ENCODE assay signal across 9 cellular contexts in genomic region chr15:77659350-77660321, GRCh38. TPM values are rescaled to one million over a fixed set of nuclear protein-coding genes. Genes with fewer than 3 reads are reported as not detected.
A peak's percentile ranks its signal among the peaks of the same experiment; 100 is the strongest.
DNase-seq lines count a peak whose midpoint lies in the region; ATAC-seq and TF ChIP-seq lines count a peak whose summit lies in the region.
"Had no signal": no experiment of that assay in that cellular context is flagged by ENCODE, and none has a peak within 500 bp of the region (broad histone marks: within the 10 kb centered on the region; RNA-seq: fewer than 3 reads in every experiment).

No MANE protein-coding gene starts in this region.

- H3K36me3 ChIP-seq in IMR-90 (ENCODE audit: control insufficient read depth, insufficient read depth, low read length) (no peaks in the 10 kb centered on the region), SJCRH30 (no peaks in the 10 kb centered on the region), prostate gland (no peaks in the 10 kb centered on the region)
- H3K36me3 ChIP-seq in naive thymus-derived CD4-positive, alpha-beta T cell (ENCODE audit: control insufficient read depth in 2 of 3, insufficient read depth in 3 of 3, low read length in 3 of 3), result no peaks in the 10 kb centered on the region

- H2AFZ ChIP-seq in IMR-90 (replicated peaks; ENCODE audit: low read length, poor library complexity), result no peak overlapping the region

- no peak overlapping the region for H3K4me2 ChIP-seq in IMR-90 (ENCODE audit: low read depth, low read length)

- no peak overlapping the region for H3K56ac ChIP-seq in IMR-90 (ENCODE audit: extremely low read depth, insufficient read depth, low read length)

- no peaks in the 10 kb centered on the region for H3K9me3 ChIP-seq in IMR-90 (ENCODE audit: control insufficient read depth, insufficient read depth, low read length)
- no peaks in the 10 kb centered on the region for H3K9me3 ChIP-seq in SJCRH30 (replicated peaks)
- H3K9me3 ChIP-seq in prostate gland, result no peaks in the 10 kb centered on the region
- H3K9me3 ChIP-seq in naive thymus-derived CD4-positive, alpha-beta T cell (ENCODE audit: control insufficient read depth in 2 of 3, low read length in 3 of 3), result no peaks in the 10 kb centered on the region

- POLR2A ChIA-PET in IMR-90 (lab: Charles Lee; ENCODE audit: unreplicated experiment), result no interaction called here
- POLR2A ChIA-PET in naive thymus-derived CD4-positive, alpha-beta T cell (lab: Charles Lee), result no interaction called here

- no CpG with 5 or more reads among the region's 12 CpGs for WGBS in IMR-90 (ENCODE audit: extremely low coverage in 2 of 2, insufficient read length in 1 of 2), 2 experiments
- 51% methylated on average over 12 of the region's 12 CpGs for WGBS in prostate gland

- no peak overlapping the region for H3K4me3 Mint-ChIP-seq in naive thymus-derived CD4-positive, alpha-beta T cell
- H3K4me3 Mint-ChIP-seq: stimulated activated effector memory CD8-positive, alpha-beta T cell treated with anti-CD3 and anti-CD28 coated beads, Interleukin-12 subunit alpha, Interleukin-12 subunit beta, amount 100 ng/mL, for 72 hours had no signal

- no peak overlapping the region for H3K9ac ChIP-seq in IMR-90 (ENCODE audit: low read depth, low read length)

- no peak overlapping the region for H3K4me3 ChIP-seq in IMR-90 (ENCODE audit: insufficient read depth, low read depth, low read length)
- H3K4me3 ChIP-seq in SJCRH30, result no peak overlapping the region
- H3K4me3 ChIP-seq in prostate gland, result no peak overlapping the region
- no peak overlapping the region for H3K4me3 ChIP-seq in naive thymus-derived CD4-positive, alpha-beta T cell (ENCODE audit: low read length)

- ATAC-seq in IMR-90 (ENCODE audit: low read depth), result peak; percentile 79
- ATAC-seq in naive thymus-derived CD4-positive, alpha-beta T cell, result no peak
- ATAC-seq: stimulated activated effector memory CD8-positive, alpha-beta T cell treated with anti-CD3 and anti-CD28 coated beads, Interleukin-12 subunit alpha, Interleukin-12 subunit beta, amount 100 ng/mL, for 72 hours had no signal

- H3K4ac ChIP-seq in IMR-90 (ENCODE audit: low read depth, low read length), result no peak overlapping the region

- TF ChIP-seq CTCF in IMR-90 (conservative IDR thresholded peaks at IDR 0.05; ENCODE audit: low read depth, low read length), result peak; percentile 32
- peak in 1 of 4 experiments; percentile 40 for TF ChIP-seq CTCF in prostate gland (IDR thresholded peaks at IDR 0.05)

- no peak overlapping the region for H2BK15ac ChIP-seq in IMR-90 (ENCODE audit: low read depth, low read length)

- CTCF ChIA-PET in IMR-90 (lab: Yijun Ruan, JAX), result no interaction called here
- CTCF ChIA-PET in naive thymus-derived CD4-positive, alpha-beta T cell (lab: Charles Lee), result interaction anchor here (0.5 kb wide), 1 partner anchor 861 kb away, joined by 3 read pairs; no protein-coding TSS in a partner anchor

- no peaks in the 10 kb centered on the region for H3K79me1 ChIP-seq in IMR-90 (ENCODE audit: low read depth in 1 of 2, low read length in 2 of 2)

- in situ Hi-C loops in IMR-90 (cut with MboI; ENCODE audit: low sequenced_read_pairs), result no loop called here

- no TSS peak for BruUV-seq in IMR-90 (replicated peaks; lab: Mats Ljungman, UMichigan)

- intact Hi-C loops in IMR-90 (cut with micrococcal nuclease) (no loop called here), prostate gland (cut with DNase I) (loop anchor here (5.0 kb wide), 1 partner anchor 163 kb away; no protein-coding TSS in a partner anchor)
- intact Hi-C loops in naive thymus-derived CD4-positive, alpha-beta T cell (cut with micrococcal nuclease), result no loop called here

- no peaks in the 10 kb centered on the region for H3K36me3 Mint-ChIP-seq in naive thymus-derived CD4-positive, alpha-beta T cell
- H3K36me3 Mint-ChIP-seq: stimulated activated effector memory CD8-positive, alpha-beta T cell treated with anti-CD3 and anti-CD28 coated beads, Interleukin-12 subunit alpha, Interleukin-12 subunit beta, amount 100 ng/mL, for 72 hours had no signal

- peaks cover 13 to 31% (median 19%) of the 10 kb centered on the region in 5 donors for H3K27me3 Mint-ChIP-seq in naive thymus-derived CD4-positive, alpha-beta T cell

- H3K14ac ChIP-seq in IMR-90 (replicated peaks; ENCODE audit: low read depth, low read length), result no peak overlapping the region

- no peak overlapping the region for H2BK5ac ChIP-seq in IMR-90 (ENCODE audit: low read depth, low read length, poor library complexity, severe bottlenecking)

- dilution Hi-C loops in IMR-90 (cut with HindIII; ENCODE audit: low sequenced_read_pairs, unreplicated experiment), result no loop called here

- H3K18ac ChIP-seq in IMR-90 (ENCODE audit: low read depth, low read length), result no peak overlapping the region

- H4K8ac ChIP-seq in IMR-90 (ENCODE audit: low read depth in 2 of 2, low read length in 2 of 2), result no peak overlapping the region

- H3K4me1 ChIP-seq in IMR-90 (ENCODE audit: control insufficient read depth, insufficient read depth, low read length) (no peaks in the 10 kb centered on the region), SJCRH30 (no peaks in the 10 kb centered on the region), prostate gland (replicated peaks) (no peaks in the 10 kb centered on the region)
- H3K4me1 ChIP-seq in naive thymus-derived CD4-positive, alpha-beta T cell (ENCODE audit: control insufficient read depth in 2 of 2, insufficient read depth in 2 of 2, low read length in 2 of 2), result no peaks in the 10 kb centered on the region

- H3K27ac Mint-ChIP-seq in naive thymus-derived CD4-positive, alpha-beta T cell, result no peak overlapping the region
- H3K27ac Mint-ChIP-seq: stimulated activated effector memory CD8-positive, alpha-beta T cell treated with anti-CD3 and anti-CD28 coated beads, Interleukin-12 subunit alpha, Interleukin-12 subunit beta, amount 100 ng/mL, for 72 hours had no signal

- H3K9me1 ChIP-seq in IMR-90 (ENCODE audit: insufficient read depth, low read length), result no peaks in the 10 kb centered on the region; the same call in 1 of the 2 replicates

- H3K4me1 Mint-ChIP-seq in naive thymus-derived CD4-positive, alpha-beta T cell, result no peaks in the 10 kb centered on the region

- H4K91ac ChIP-seq in IMR-90 (ENCODE audit: insufficient read depth, low read depth, low read length), result no peak overlapping the region

- no peak for TF ChIP-seq RAD21 in IMR-90 (IDR thresholded peaks at IDR 0.05; ENCODE audit: low read length)

- no peak overlapping the region for H2BK120ac ChIP-seq in IMR-90 (ENCODE audit: low read depth, low read length)

- DNase-seq in NCI-H510A treated with DMSO at 0.1 percent for 48 hours (lab: John Stamatoyannopoulos, UW) (peak; percentile 2), NCI-H510A (lab: John Stamatoyannopoulos, UW) (no peak), IMR-90 (peak; percentile 25), SJCRH30 (peak; percentile 70 to 71), fibroblast of gingiva (ENCODE audit: low read depth) (peak; percentile 17), prostate gland (ENCODE audit: low spot score) (peak; percentile 19), amniotic stem cell (lab: John Stamatoyannopoulos, UW) (no peak)
- DNase-seq in naive thymus-derived CD4-positive, alpha-beta T cell, result no peak

- no peak overlapping the region for H3K23ac ChIP-seq in IMR-90 (ENCODE audit: low read depth, low read length)

- TF ChIP-seq POLR2A in IMR-90 (IDR thresholded peaks at IDR 0.05; ENCODE audit: low read depth, low read length) (no peak), prostate gland (IDR thresholded peaks at IDR 0.05) (no peak)

- H2AK5ac ChIP-seq in IMR-90 (ENCODE audit: low read depth, low read length), result no peak overlapping the region

- H3K27ac ChIP-seq in IMR-90 (ENCODE audit: insufficient read depth, low read length), result no peak overlapping the region
- H3K27ac ChIP-seq in SJCRH30, result no peak overlapping the region
- H3K27ac ChIP-seq in prostate gland, result no peak overlapping the region
- H3K27ac ChIP-seq in naive thymus-derived CD4-positive, alpha-beta T cell (ENCODE audit: low read depth, low read length), result no peak overlapping the region

- H2AK9ac ChIP-seq in IMR-90 (replicated peaks; ENCODE audit: low read depth, low read length, poor library complexity), result no peak overlapping the region

- no peak overlapping the region for H2BK20ac ChIP-seq in IMR-90 (ENCODE audit: low read depth, low read length)

- H3K27me3 ChIP-seq in IMR-90 (ENCODE audit: control insufficient read depth, insufficient read depth, low read length) (peaks cover 72% of the 10 kb centered on the region), SJCRH30 (peaks cover 4% of the 10 kb centered on the region; the same call in 1 of the 2 replicates), prostate gland (replicated peaks; ENCODE audit: insufficient read depth) (no peaks in the 10 kb centered on the region)
- H3K27me3 ChIP-seq in naive thymus-derived CD4-positive, alpha-beta T cell (ENCODE audit: control insufficient read depth in 2 of 2, insufficient read depth in 2 of 2, low read length in 2 of 2), result no peaks in the 10 kb centered on the region

- H3K9me3 Mint-ChIP-seq in naive thymus-derived CD4-positive, alpha-beta T cell, result peaks cover 0 to 2% (median 0%) of the 10 kb centered on the region in 11 donors
- H3K9me3 Mint-ChIP-seq: stimulated activated effector memory CD8-positive, alpha-beta T cell treated with anti-CD3 and anti-CD28 coated beads, Interleukin-12 subunit alpha, Interleukin-12 subunit beta, amount 100 ng/mL, for 72 hours had no signal

- no peak overlapping the region for H4K5ac ChIP-seq in IMR-90 (ENCODE audit: low read depth, low read length)

- H4K20me1 ChIP-seq in IMR-90 (ENCODE audit: insufficient read depth, low read length), result no peaks in the 10 kb centered on the region

TF ChIP-seq in IMR-90, 13 proteins besides CTCF, POLR2A, EP300 and RAD21:
- TF ChIP-seq CHD1 (IDR thresholded peaks at IDR 0.05; ENCODE audit: low read depth, low read length) (no peak), ELK1 (IDR thresholded peaks at IDR 0.05; ENCODE audit: borderline replicate concordance, low read depth, low read length) (no peak), RFX5 (IDR thresholded peaks at IDR 0.05; ENCODE audit: low read depth, low read length) (no peak)

RNA-seq across cellular contexts. Expression of gene LINGO1, which starts 26.9 kb away (rescaled TPM):
- total RNA-seq in IMR-90 (2012; rRNA removed) (not detected in 2 replicates), prostate gland (10 to 100 TPM in 1 of 2 donors, 1 to 10 TPM in 1; 2.9 to 10.2 TPM)
- 0.05 and 0.13 TPM in 2 replicates for polyA plus RNA-seq in IMR-90 (2012; rRNA removed)
- 0.14 TPM in 1 of 2 replicates, not detected in the other for polyA plus RNA-seq in IMR-90 (2012; cell fraction: cytosol; rRNA removed)
- 0.04 TPM in 1 of 2 replicates, not detected in the other for polyA plus RNA-seq in IMR-90 (2012; cell fraction: nucleus; rRNA removed; ENCODE audit: low replicate concordance)
- 0.26 TPM in 1 of 2 replicates, not detected in the other for total RNA-seq in SJCRH30 (2014; rRNA removed; shearing (Covaris generic))
- not detected for total RNA-seq in naive thymus-derived CD4-positive, alpha-beta T cell
- not detected for polyA plus RNA-seq in naive thymus-derived CD4-positive, alpha-beta T cell

Comparison
In these comparisons a context has a peak if more than half of its experiments do, and no peak if none do; other contexts are left out.
1. DNase-seq: peak in NCI-H510A treated with DMSO at 0.1 percent for 48 hours (single experiment), IMR-90 (single experiment), SJCRH30 (2 of 2), fibroblast of gingiva (single experiment) and prostate gland (single experiment); none in NCI-H510A (single experiment), naive thymus-derived CD4-positive, alpha-beta T cell (0 of 9) and amniotic stem cell (single experiment).